In the genomic region with DNA sequence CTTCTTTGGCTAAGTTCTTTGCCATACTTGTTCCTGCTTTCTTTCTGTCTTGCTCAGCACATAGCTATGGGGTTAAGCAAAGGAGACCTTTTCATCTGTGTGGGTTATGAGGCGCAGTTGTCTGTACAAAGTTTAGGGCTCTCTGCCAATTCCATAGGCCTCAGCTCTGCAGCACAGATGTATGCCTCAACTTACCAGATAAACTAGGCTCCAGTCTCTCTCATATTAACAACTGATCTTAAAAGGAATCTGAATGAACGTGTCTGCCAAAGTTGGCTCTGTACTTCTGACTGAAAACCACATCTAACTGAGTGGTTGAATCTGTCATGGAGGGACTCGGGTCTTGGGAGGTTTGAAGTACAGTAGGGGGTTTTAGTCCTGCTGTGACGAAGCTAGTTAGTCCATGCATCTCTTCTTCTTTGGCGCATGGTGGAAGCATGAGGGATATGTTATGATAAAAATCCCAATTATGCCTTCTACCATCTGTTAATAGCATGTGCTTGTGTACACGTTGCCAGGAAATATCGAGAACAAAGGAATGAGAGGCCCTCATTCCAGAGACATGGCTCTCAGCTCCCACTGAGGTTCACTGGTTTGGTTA, we compare ENCODE assay signal across 15 cellular contexts.
DNase-seq lines count a peak whose midpoint lies in the region; ATAC-seq and TF ChIP-seq lines count a peak whose summit lies in the region.
"Had no signal": no experiment of that assay in that cellular context is flagged by ENCODE, and none has a peak within 500 bp of the region (broad histone marks: within the 10 kb centered on the region; RNA-seq: fewer than 3 reads in every experiment).

No MANE protein-coding gene starts in this region.

- POLR2A ChIA-PET in T-cell (lab: Charles Lee) = interaction anchor here in 1 of 2 donors (0.5 kb wide), 1 partner anchor 1488 kb away, joined by 4 read pairs; no protein-coding TSS in a partner anchor

- 65 to 71% methylated on average over 4 to 7 of the region's 7 CpGs for WGBS in gastroesophageal sphincter (ENCODE audit: low coverage in 1 of 2), 2 donors

- H3K9me3 Mint-ChIP-seq in osteocyte (ENCODE audit: unreplicated experiment) (peaks cover 10% of the 10 kb centered on the region), T-cell (no peaks in the 10 kb centered on the region)
- H3K9me3 Mint-ChIP-seq in activated T-helper 17 cell treated with anti-CD3 and anti-CD28 coated beads, Interleukin-2, amount 50 U/mL, for 72 hours = no peaks in the 10 kb centered on the region
- H3K9me3 Mint-ChIP-seq: CD4-positive, alpha-beta memory T cell; stimulated activated naive CD8-positive, alpha-beta T cell treated with anti-CD3 and anti-CD28 coated beads, Interleukin-15, Interleukin-2, amounts not matched to agents 100 ng/mL and 50 ng/mL, for 24 hours had no signal

- H3K4me1 ChIP-seq in gastroesophageal sphincter = no peaks in the 10 kb centered on the region

- no peak for ATAC-seq in T-cell (replicated peaks in 1 of 4)
- no peak for ATAC-seq in gastroesophageal sphincter
- no peak for ATAC-seq in activated T-helper 17 cell treated with anti-CD3 and anti-CD28 coated beads, Interleukin-2, amount 50 U/mL, for 72 hours (replicated peaks)

- H3K27me3 Mint-ChIP-seq in osteocyte (ENCODE audit: unreplicated experiment) (no peaks in the 10 kb centered on the region), T-cell (peaks cover 19% of the 10 kb centered on the region in 2 donors)
- H3K27me3 Mint-ChIP-seq in activated T-helper 17 cell treated with anti-CD3 and anti-CD28 coated beads, Interleukin-2, amount 50 U/mL, for 72 hours = peaks cover 8% of the 10 kb centered on the region

- H3K27me3 ChIP-seq in gastroesophageal sphincter = no peaks in the 10 kb centered on the region

- no peak for TF ChIP-seq EP300 in gastroesophageal sphincter (IDR thresholded peaks at IDR 0.05)

- H3K4me3 Mint-ChIP-seq in osteocyte (ENCODE audit: unreplicated experiment) = no peak overlapping the region
- no peak overlapping the region for H3K4me3 Mint-ChIP-seq in T-cell
- no peak overlapping the region for H3K4me3 Mint-ChIP-seq in activated T-helper 17 cell treated with anti-CD3 and anti-CD28 coated beads, Interleukin-2, amount 50 U/mL, for 72 hours
- H3K4me3 Mint-ChIP-seq: activated naive CD8-positive, alpha-beta T cell; CD4-positive, alpha-beta memory T cell; stimulated activated naive CD8-positive, alpha-beta T cell treated with anti-CD3 and anti-CD28 coated beads, Interleukin-15, Interleukin-2, amounts not matched to agents 100 ng/mL and 50 ng/mL, for 24 hours had no signal

- H3K36me3 Mint-ChIP-seq in osteocyte (ENCODE audit: unreplicated experiment) (no peaks in the 10 kb centered on the region), T-cell (no peaks in the 10 kb centered on the region)
- H3K36me3 Mint-ChIP-seq in activated T-helper 17 cell treated with anti-CD3 and anti-CD28 coated beads, Interleukin-2, amount 50 U/mL, for 72 hours (ENCODE audit: low read depth) = no peaks in the 10 kb centered on the region
- H3K36me3 Mint-ChIP-seq: activated naive CD8-positive, alpha-beta T cell; CD4-positive, alpha-beta memory T cell had no signal

- H3K27ac ChIP-seq in gastroesophageal sphincter = no peak overlapping the region
- H3K27ac ChIP-seq: coronary artery had no signal

- no peaks in the 10 kb centered on the region for H3K9me3 ChIP-seq in gastroesophageal sphincter

- peak; percentile 72 for DNase-seq in GM03348 (ENCODE audit: low spot score)
- DNase-seq in NCI-H69 (lab: John Stamatoyannopoulos, UW) = peak; percentile 10
- DNase-seq in epidermal melanocyte (ENCODE audit: insufficient read length, low spot score) = peak; percentile 32
- DNase-seq in osteocyte (ENCODE audit: extremely low spot score, unreplicated experiment) = no peak
- no peak for DNase-seq in T-cell
- DNase-seq in NOMO-1 treated with dmso at 0.1 percent for 144 hours (lab: John Stamatoyannopoulos, UW; ENCODE audit: unreplicated experiment) = no peak
- DNase-seq: CD4-positive, alpha-beta memory T cell; NCI-H1105; OCI-M1; retina had no signal

- no peak for TF ChIP-seq POLR2A in gastroesophageal sphincter (IDR thresholded peaks at IDR 0.05)

- CTCF ChIA-PET in T-cell (lab: Charles Lee) = no interaction called here

- peak overlapping the region; percentile 64 for H3K27ac Mint-ChIP-seq in osteocyte (ENCODE audit: unreplicated experiment)
- H3K27ac Mint-ChIP-seq in T-cell = no peak overlapping the region
- H3K27ac Mint-ChIP-seq in activated T-helper 17 cell treated with anti-CD3 and anti-CD28 coated beads, Interleukin-2, amount 50 U/mL, for 72 hours = no peak overlapping the region
- H3K27ac Mint-ChIP-seq: activated naive CD8-positive, alpha-beta T cell; CD4-positive, alpha-beta memory T cell; stimulated activated naive CD8-positive, alpha-beta T cell treated with anti-CD3 and anti-CD28 coated beads, Interleukin-15, Interleukin-2, amounts not matched to agents 100 ng/mL and 50 ng/mL, for 24 hours had no signal

- H3K4me1 Mint-ChIP-seq in osteocyte (ENCODE audit: unreplicated experiment) (peaks cover 42% of the 10 kb centered on the region), T-cell (no peaks in the 10 kb centered on the region)
- H3K4me1 Mint-ChIP-seq in activated T-helper 17 cell treated with anti-CD3 and anti-CD28 coated beads, Interleukin-2, amount 50 U/mL, for 72 hours = no peaks in the 10 kb centered on the region
- H3K4me1 Mint-ChIP-seq: CD4-positive, alpha-beta memory T cell had no signal

- TF ChIP-seq CTCF in osteocyte (IDR thresholded peaks at IDR 0.05) (no peak), gastroesophageal sphincter (IDR thresholded peaks at IDR 0.05) (no peak)

- no peaks in the 10 kb centered on the region for H3K36me3 ChIP-seq in gastroesophageal sphincter

- H3K4me3 ChIP-seq in gastroesophageal sphincter = no peak overlapping the region
- H3K4me3 ChIP-seq: coronary artery had no signal

Comparison
In these comparisons a context has a peak if more than half of its experiments do, and no peak if none do; other contexts are left out.
1. DNase-seq: peak in GM03348 (single experiment), NCI-H69 (single experiment) and epidermal melanocyte (single experiment); none in osteocyte (single experiment), T-cell (0 of 34) and NOMO-1 treated with dmso at 0.1 percent for 144 hours (single experiment).